Comparison of ENCODE assay signal across 8 cellular contexts in genomic region chr5:112921031-112921832, GRCh38. TPM values are rescaled to one million over a fixed set of nuclear protein-coding genes. Genes with fewer than 3 reads are reported as not detected.
DNase-seq lines count a peak whose midpoint lies in the region; ATAC-seq and TF ChIP-seq lines count a peak whose summit lies in the region.

No MANE protein-coding gene starts in this region.

- peaks cover 52% of the 10 kb centered on the region for H3K79me2 ChIP-seq in HCT116 (ENCODE audit: insufficient read depth, low read length)

- no peak for TF ChIP-seq RAD21 in HCT116 (IDR thresholded peaks at IDR 0.05; ENCODE audit: low read depth)

- peak; percentile 74 for ATAC-seq in HCT116

- H3K4me3 ChIP-seq in HCT116 (replicated peaks in 1 of 2; ENCODE audit: low read depth in 1 of 2, low read length in 2 of 2), result peak overlapping the region; percentile 93 to 95
- peak overlapping the region; percentile 96 for H3K4me3 ChIP-seq in MG63
- peak overlapping the region; percentile 98 for H3K4me3 ChIP-seq in rectal smooth muscle tissue (ENCODE audit: low read length)

- H3K9ac ChIP-seq in HCT116 (ENCODE audit: low read length) (peak overlapping the region; percentile 96), rectal smooth muscle tissue (ENCODE audit: low read length) (peak overlapping the region; percentile 42)

- TF ChIP-seq POLR2A in HCT116 (IDR thresholded peaks at IDR 0.05; ENCODE audit: borderline replicate concordance, extremely low read depth, insufficient read depth, insufficient read length), result no peak

- BruUV-seq in HCT116 (replicated peaks; lab: Mats Ljungman, UMichigan), result no TSS peak

- no peaks in the 10 kb centered on the region for H3K9me2 ChIP-seq in HCT116 (ENCODE audit: insufficient read depth)

- H4K20me1 ChIP-seq in HCT116 (ENCODE audit: insufficient read depth), result no peaks in the 10 kb centered on the region

- RAD21 ChIA-PET in HCT116 (lab: Charles Lee; ENCODE audit: low non-redundant PET in 1 of 2, low total read pairs in 2 of 2, uncharacterized antibody in 2 of 2, unreplicated experiment in 2 of 2), result interaction anchor here in 1 of 2 experiments (1.0 to 1.5 kb wide), 2 partner anchors 39 to 45 kb away, joined by 3 to 5 read pairs; no protein-coding TSS in a partner anchor

- peaks cover 8 to 18% of the 10 kb centered on the region in 2 experiments; a peak in 3 of 4 replicates for H3K36me3 ChIP-seq in HCT116 (ENCODE audit: control insufficient read depth in 1 of 2, insufficient read depth in 2 of 2, low read length in 2 of 2)
- peaks cover 42% of the 10 kb centered on the region for H3K36me3 ChIP-seq in MG63
- H3K36me3 ChIP-seq in rectal smooth muscle tissue (ENCODE audit: control insufficient read depth, insufficient read depth, low read length), result peaks cover 9% of the 10 kb centered on the region

- TF ChIP-seq CTCF in GM10266 (IDR thresholded peaks at IDR 0.05; ENCODE audit: control insufficient read depth, insufficient read depth, low read depth, missing control alignments), result no peak
- no peak for TF ChIP-seq CTCF in HCT116 (IDR thresholded peaks at IDR 0.05 in 2 of 3, conservative IDR thresholded peaks at IDR 0.05 in 1 of 3; ENCODE audit: borderline replicate concordance in 1 of 3, insufficient read depth in 1 of 3, low read depth in 2 of 3, low read length in 2 of 3)

- peak; percentile 77 for DNase-seq in GM10266 (ENCODE audit: extremely low spot score)
- peak; percentile 43 for DNase-seq in HCT116 (ENCODE audit: low read depth, low spot score)
- DNase-seq in MG63, result peak; percentile 88
- DNase-seq in T-helper 2 cell, result peak; percentile 28 to 65 (median 45)
- DNase-seq in astrocyte of the hippocampus (ENCODE audit: low read depth, low spot score), result peak; percentile 87
- DNase-seq in hippocampal formation (lab: John Stamatoyannopoulos, UW), result peak; percentile 72
- no peak for DNase-seq in SW 1271 (lab: John Stamatoyannopoulos, UW)

- H2AFZ ChIP-seq in HCT116 (ENCODE audit: low read depth, low read length, poor library complexity, severe bottlenecking), result no peak overlapping the region

- peak overlapping the region; percentile 78 for H3K4me2 ChIP-seq in HCT116 (ENCODE audit: low read length)

- H3K4me1 ChIP-seq in HCT116 (ENCODE audit: control insufficient read depth in 1 of 2, insufficient read depth in 2 of 2, low read length in 2 of 2), result peaks cover 8 to 20% of the 10 kb centered on the region in 2 experiments; a peak in 3 of 4 replicates
- peaks cover 12% of the 10 kb centered on the region for H3K4me1 ChIP-seq in rectal smooth muscle tissue (ENCODE audit: control insufficient read depth, insufficient read depth, low read length)

- H3K27me3 ChIP-seq in HCT116 (ENCODE audit: insufficient read depth, low read length) (no peaks in the 10 kb centered on the region), MG63 (peaks cover 8% of the 10 kb centered on the region), rectal smooth muscle tissue (ENCODE audit: control insufficient read depth, insufficient read depth, low read length) (no peaks in the 10 kb centered on the region)

- intact Hi-C loops in HCT116 (cut with micrococcal nuclease), result loop anchor here (5.0 kb wide), 2 partner anchors 56 to 374 kb away; partner anchors contain the start of gene DCP2

- CTCF ChIA-PET in HCT116 (lab: Charles Lee), result interaction anchor here (0.7 to 1.6 kb wide), 3 partner anchors 27 to 155 kb away, joined by 3 read pairs; no protein-coding TSS in a partner anchor

- H3K27ac ChIP-seq in HCT116 (ENCODE audit: low read depth, low read length), result peak overlapping the region; percentile 93
- peak overlapping the region; percentile 96 for H3K27ac ChIP-seq in rectal smooth muscle tissue (ENCODE audit: low read depth, low read length)

- POLR2A ChIA-PET in HCT116 (lab: Charles Lee), result no interaction called here

- H3K9me3 ChIP-seq in HCT116 (ENCODE audit: control insufficient read depth in 1 of 2, insufficient read depth in 1 of 2, low read depth in 1 of 2, low read length in 2 of 2), result no peaks in the 10 kb centered on the region
- no peaks in the 10 kb centered on the region for H3K9me3 ChIP-seq in MG63

TF ChIP-seq in HCT116, 20 proteins besides CTCF, POLR2A, EP300 and RAD21:
- TF ChIP-seq CEBPB (IDR thresholded peaks at IDR 0.05; ENCODE audit: low read depth) (no peak), EGR1 (IDR thresholded peaks at IDR 0.05; ENCODE audit: low read depth) (0 out of 2 replicates have a peak, but pooled peaks have one; percentile 16), ZFX (IDR thresholded peaks at IDR 0.05) (peak; percentile 95), CBX3 (IDR thresholded peaks at IDR 0.05; ENCODE audit: low read depth) (0 out of 2 replicates have a peak, but pooled peaks have one; percentile 5), POLR2AphosphoS5 (IDR thresholded peaks at IDR 0.05; ENCODE audit: low read depth, low read length) (peak; percentile 43; the same call in 1 of the 2 replicates)
- TF ChIP-seq, protein P1, sequence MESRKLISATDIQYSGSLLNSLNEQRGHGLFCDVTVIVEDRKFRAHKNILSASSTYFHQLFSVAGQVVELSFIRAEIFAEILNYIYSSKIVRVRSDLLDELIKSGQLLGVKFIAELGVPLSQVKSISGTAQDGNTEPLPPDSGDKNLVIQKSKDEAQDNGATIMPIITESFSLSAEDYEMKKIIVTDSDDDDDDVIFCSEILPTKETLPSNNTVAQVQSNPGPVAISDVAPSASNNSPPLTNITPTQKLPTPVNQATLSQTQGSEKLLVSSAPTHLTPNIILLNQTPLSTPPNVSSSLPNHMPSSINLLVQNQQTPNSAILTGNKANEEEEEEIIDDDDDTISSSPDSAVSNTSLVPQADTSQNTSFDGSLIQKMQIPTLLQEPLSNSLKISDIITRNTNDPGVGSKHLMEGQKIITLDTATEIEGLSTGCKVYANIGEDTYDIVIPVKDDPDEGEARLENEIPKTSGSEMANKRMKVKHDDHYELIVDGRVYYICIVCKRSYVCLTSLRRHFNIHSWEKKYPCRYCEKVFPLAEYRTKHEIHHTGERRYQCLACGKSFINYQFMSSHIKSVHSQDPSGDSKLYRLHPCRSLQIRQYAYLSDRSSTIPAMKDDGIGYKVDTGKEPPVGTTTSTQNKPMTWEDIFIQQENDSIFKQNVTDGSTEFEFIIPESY (IDR thresholded peaks at IDR 0.05; ENCODE audit: extremely low read depth, insufficient replicate concordance, low read length), result no peak

RNA-seq across cellular contexts. Expression of gene REEP5, which starts 0.8 kb away (rescaled TPM):
- total RNA-seq in HCT116 (2021; ENCODE audit: unreplicated experiment), result 71.7 TPM
- polyA plus RNA-seq in HCT116 (2012), result 87.1 and 93.7 TPM in 2 replicates
- 18.5 and 25.3 TPM in 2 replicates for total RNA-seq in MG63 (2014; rRNA removed; shearing (Covaris generic); ENCODE audit: low replicate concordance)

RNA-seq across cellular contexts. Expression of gene DCP2, which starts 55.4 kb away (rescaled TPM):
- 57.1 TPM for total RNA-seq in HCT116 (2021; ENCODE audit: unreplicated experiment)
- polyA plus RNA-seq in HCT116 (2012), result 14.4 and 18.6 TPM in 2 replicates
- total RNA-seq in MG63 (2014; rRNA removed; shearing (Covaris generic); ENCODE audit: low replicate concordance), result 12.6 and 34.4 TPM in 2 replicates

Comparison
In these comparisons a context has a peak if more than half of its experiments do, and no peak if none do; other contexts are left out.
1. DNase-seq: peak in GM10266 (single experiment), HCT116 (single experiment), MG63 (single experiment), T-helper 2 cell (5 of 5), astrocyte of the hippocampus (single experiment) and hippocampal formation (2 of 2); none in SW 1271 (0 of 2).
2. Peak in every context shown above with its lines, with median percentiles within 50 percentile points of each other: H3K4me3 ChIP-seq.